In the genomic region with DNA sequence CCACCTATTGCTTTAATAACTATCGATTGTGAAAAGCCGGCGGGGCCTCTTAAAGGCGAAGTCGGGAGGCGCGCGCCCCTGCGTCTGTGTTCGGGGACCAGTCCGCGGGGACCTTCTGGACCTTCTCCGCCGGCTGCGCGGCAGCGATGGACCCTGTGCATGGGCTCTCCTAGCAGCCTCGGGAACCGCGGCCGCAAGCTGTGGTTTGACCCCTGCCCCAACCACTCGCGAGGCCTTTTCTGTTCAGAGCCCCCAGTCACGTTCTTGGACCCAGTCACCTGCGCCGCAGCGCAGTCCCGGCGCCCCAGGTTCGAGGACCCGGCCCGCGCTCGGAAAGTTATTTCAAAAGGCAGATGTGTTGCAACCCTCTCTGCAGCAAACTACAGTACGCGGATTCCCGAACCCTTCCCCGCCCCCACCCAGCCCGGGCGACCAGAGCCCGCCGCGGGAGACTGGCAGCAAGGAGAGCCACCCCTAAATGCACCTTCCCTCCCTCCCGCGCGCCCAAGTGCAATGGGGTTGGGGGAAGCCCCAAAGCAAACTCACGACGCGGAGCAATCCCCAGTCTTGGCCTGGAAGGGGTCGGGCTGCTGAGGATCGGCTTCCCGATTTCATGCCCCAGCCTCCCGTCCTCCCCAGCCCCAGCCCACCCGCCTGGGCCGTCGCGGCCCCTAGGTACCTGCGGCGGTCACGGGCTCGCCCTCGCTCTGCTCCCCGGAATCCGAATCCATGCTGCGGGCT, we compare ENCODE assay signal across 8 cellular contexts. TPM values are rescaled to one million over a fixed set of nuclear protein-coding genes. Genes with fewer than 3 reads are reported as not detected.
DNase-seq lines count a peak whose midpoint lies in the region; ATAC-seq and TF ChIP-seq lines count a peak whose summit lies in the region.

No MANE protein-coding gene starts in this region.

- ATAC-seq in right lobe of liver, result peak; percentile 56 to 79 (median 72)

- H3K4me3 ChIP-seq in AG10803 (ENCODE audit: low read length), result peak overlapping the region; percentile 66
- H3K4me3 ChIP-seq in HUES48 (ENCODE audit: low read depth, low read length), result peak overlapping the region; percentile 76
- peak overlapping the region; percentile 78 for H3K4me3 ChIP-seq in cardiac fibroblast (replicated peaks in 1 of 2; ENCODE audit: low read depth in 2 of 2, low read length in 2 of 2)
- peak overlapping the region; percentile 49 to 59 (median 58) for H3K4me3 ChIP-seq in right lobe of liver
- peak overlapping the region; percentile 36 for H3K4me3 ChIP-seq in thymus (ENCODE audit: low read length)

- intact Hi-C loops in right lobe of liver (cut with DNase I), result no loop called here

- in situ Hi-C loops in ACHN (cut with HindIII; ENCODE audit: low pct_ligation_motif_present, low pct_unique_long_range_greater_than_20kb, low sequenced_read_pairs), result no loop called here

- DNase-seq in AG10803 (ENCODE audit: low read depth) (peak; percentile 32), cardiac fibroblast (ENCODE audit: low read depth in 2 of 2) (peak; percentile 66), right lobe of liver (peak; percentile 61 to 74 (median 66)), NK-92 (lab: John Stamatoyannopoulos, UW; ENCODE audit: unreplicated experiment) (no peak), DMS153 (lab: John Stamatoyannopoulos, UW) (no peak), ACHN (no peak)

- 1% methylated on average over 15 of the region's 65 CpGs for WGBS in right lobe of liver (ENCODE audit: insufficient coverage, low coverage, low lambda C conversion rate, missing lambda C conversion rate)
- WGBS in thymus, result 2% methylated on average over 65 of the region's 65 CpGs

- TF ChIP-seq CTCF in AG10803 (conservative IDR thresholded peaks at IDR 0.05; ENCODE audit: low read length) (no peak), cardiac fibroblast (IDR thresholded peaks at IDR 0.05; ENCODE audit: low read depth, low read length) (no peak), right lobe of liver (IDR thresholded peaks at IDR 0.05) (no peak)

- H3K36me3 ChIP-seq in HUES48 (ENCODE audit: control insufficient read depth, insufficient read depth, low read length), result no peaks in the 10 kb centered on the region
- H3K36me3 ChIP-seq in right lobe of liver, result no peaks in the 10 kb centered on the region
- H3K36me3 ChIP-seq in thymus (ENCODE audit: control insufficient read depth, insufficient read depth), result no peaks in the 10 kb centered on the region

- no peak overlapping the region for H3K9ac ChIP-seq in HUES48 (ENCODE audit: low read depth, low read length)

- H3K9me3 ChIP-seq in HUES48 (ENCODE audit: control insufficient read depth, insufficient read depth, low read length) (no peaks in the 10 kb centered on the region), right lobe of liver (no peaks in the 10 kb centered on the region), thymus (ENCODE audit: control insufficient read depth) (no peaks in the 10 kb centered on the region)

- H3K27ac ChIP-seq in HUES48 (ENCODE audit: low read depth, low read length) (no peak overlapping the region), right lobe of liver (no peak overlapping the region), thymus (ENCODE audit: low read depth) (no peak overlapping the region)

- H3K4me1 ChIP-seq in HUES48 (ENCODE audit: control insufficient read depth, insufficient read depth, low read length), result 0 out of 2 replicates have a peak, but pooled peaks cover 3% of the 10 kb centered on the region
- H3K4me1 ChIP-seq in right lobe of liver, result peaks cover 0 to 13% (median 2%) of the 10 kb centered on the region in 4 donors
- H3K4me1 ChIP-seq in thymus (ENCODE audit: control insufficient read depth, insufficient read depth, low read length), result no peaks in the 10 kb centered on the region

- no peak for TF ChIP-seq POLR2A in right lobe of liver (IDR thresholded peaks at IDR 0.05)

- H3K27me3 ChIP-seq in HUES48 (ENCODE audit: control insufficient read depth, insufficient read depth, low read length) (peaks cover 79% of the 10 kb centered on the region), right lobe of liver (no peaks in the 10 kb centered on the region), thymus (ENCODE audit: control insufficient read depth, insufficient read depth) (peaks cover 54% of the 10 kb centered on the region)

RNA-seq across cellular contexts. Expression of a gene that starts 0.7 kb away (rescaled TPM):
- total RNA-seq in right lobe of liver, result 1 to 10 TPM in 3 of 6 experiments, under 1 TPM in 3; 0.49 to 2.0 (median 0.95) TPM
- polyA plus RNA-seq in thymus, result 4.7 TPM

Comparison
In these comparisons a context has a peak if more than half of its experiments do, and no peak if none do; other contexts are left out.
1. DNase-seq: peak in AG10803 (single experiment), cardiac fibroblast (2 of 2) and right lobe of liver (3 of 3); none in NK-92 (single experiment), DMS153 (single experiment) and ACHN (single experiment).
2. Peak in every context shown above with its lines, with median percentiles within 50 percentile points of each other: H3K4me3 ChIP-seq.